21 cellular contexts compared by ENCODE assay signal in genomic region chr6:156487877-156488276, GRCh38.
"Had no signal": no experiment of that assay in that cellular context is flagged by ENCODE, and none has a peak within 500 bp of the region (broad histone marks: within the 10 kb centered on the region; RNA-seq: fewer than 3 reads in every experiment).

No MANE protein-coding gene starts in this region.

- ATAC-seq: left cardiac atrium; left lobe of liver; mucosa of descending colon; naive thymus-derived CD4-positive, alpha-beta T cell; natural killer cell treated with Interleukin-12 subunit alpha and Interleukin-12 subunit beta and Interleukin-15 and Interleukin-18, amount 100 ng/mL, for 72 hours; right cardiac atrium; sciatic nerve; stimulated activated naive B cell treated with anti-CD40 and anti-IgM and Interleukin-4, amounts not matched to agents 10 μg/mL and 1 μg/mL and 100 μg/mL, for 72 hours had no signal

- H3K27ac ChIP-seq: ovary, skin epidermis, transverse colon, upper lobe of left lung had no signal

- H3K4me3 ChIP-seq: mucosa of descending colon, ovary, skin epidermis, transverse colon, upper lobe of left lung had no signal

- H3K27me3 ChIP-seq: ovary, transverse colon, upper lobe of left lung had no signal

- DNase-seq: head of caudate nucleus; hippocampal formation; kidney glomerular epithelial cell; left cardiac atrium; midbrain; mucosa of descending colon; naive thymus-derived CD4-positive, alpha-beta T cell; ovary; right cardiac atrium; stimulated activated CD4-positive, alpha-beta T cell treated with anti-CD3 and anti-CD28 coated beads, Interleukin-12 subunit alpha, Interleukin-12 subunit beta, amount 100 ng/mL, for 4 hours; stimulated activated CD4-positive, alpha-beta T cell treated with anti-CD3 and anti-CD28 coated beads, Interleukin-15, amount 100 ng/mL, for 24 hours; stimulated activated CD4-positive, alpha-beta T cell treated with anti-CD3 and anti-CD28 coated beads, Interleukin-2, amount 100 ng/mL, for 24 hours; stimulated activated CD4-positive, alpha-beta T cell treated with anti-CD3 and anti-CD28 coated beads, Interleukin-4, amount 100 ng/mL, for 1 hour; stimulated activated naive B cell treated with anti-CD40 and anti-IgM and Interleukin-4, amounts not matched to agents 10 μg/mL and 1 μg/mL and 100 μg/mL, for 72 hours; substantia nigra; transverse colon had no signal

- H3K4me1 ChIP-seq: transverse colon, upper lobe of left lung had no signal

- H3K9me3 ChIP-seq: mucosa of descending colon, ovary, transverse colon, upper lobe of left lung had no signal

- H3K36me3 ChIP-seq: ovary, transverse colon, upper lobe of left lung had no signal
